In genomic region chr16:69166221-69166833, GRCh38 we compare ENCODE assay signal across 8 cellular contexts. TPM values are rescaled to one million over a fixed set of nuclear protein-coding genes. Genes with fewer than 3 reads are reported as not detected.
DNase-seq lines count a peak whose midpoint lies in the region; ATAC-seq and TF ChIP-seq lines count a peak whose summit lies in the region.

No MANE protein-coding gene starts in this region.

- WGBS in right lobe of liver (ENCODE audit: insufficient coverage, low coverage, low lambda C conversion rate, missing lambda C conversion rate) = 70% methylated on average over 3 of the region's 8 CpGs

- no peaks in the 10 kb centered on the region for H3K4me1 ChIP-seq in right lobe of liver

- H3K9me3 ChIP-seq in right lobe of liver = no peaks in the 10 kb centered on the region

- intact Hi-C loops in right lobe of liver (cut with DNase I) = no loop called here

- no peak overlapping the region for H3K4me3 ChIP-seq in GM12865 (ENCODE audit: low read depth, low read length)
- H3K4me3 ChIP-seq in right lobe of liver = no peak overlapping the region

- no peak for TF ChIP-seq POLR2A in right lobe of liver (IDR thresholded peaks at IDR 0.05)

- peaks cover 0 to 64% (median 14%) of the 10 kb centered on the region in 4 donors for H3K36me3 ChIP-seq in right lobe of liver

- no peak overlapping the region for H3K27ac ChIP-seq in right lobe of liver

- peak; percentile 35 for DNase-seq in GM12865 (ENCODE audit: low read depth)
- peak; percentile 69 to 80 for DNase-seq in activated CD4-positive, alpha-beta T cell treated with anti-CD3 and anti-CD28 coated beads, Interleukin-2, amount 50 U/mL, for 4 hours
- peak; percentile 33 for DNase-seq in dedifferentiated amniotic fluid mesenchymal stem cell (ENCODE audit: extremely low spot score)
- peak; percentile 59 to 65 for DNase-seq in stimulated activated CD4-positive, alpha-beta T cell treated with anti-CD3 and anti-CD28 coated beads, Interleukin-2, amount 100 ng/mL, for 48 hours
- DNase-seq in right lobe of liver = no peak
- DNase-seq in DMS53 treated with DMSO at 0.1 percent for 48 hours (lab: John Stamatoyannopoulos, UW; ENCODE audit: unreplicated experiment) = no peak
- no peak for DNase-seq in NCI-H748 treated with DMSO at 0.1 percent for 48 hours (lab: John Stamatoyannopoulos, UW)

- ATAC-seq in right lobe of liver (no peak), GM18868 (IDR thresholded peaks at IDR 0.05; ENCODE audit: unreplicated experiment) (no peak)

- TF ChIP-seq CTCF in GM12865 (IDR thresholded peaks at IDR 0.05; ENCODE audit: insufficient read depth, low read depth, low read length, missing control alignments) (no peak), right lobe of liver (IDR thresholded peaks at IDR 0.05) (no peak)

- H3K27me3 ChIP-seq in right lobe of liver = no peaks in the 10 kb centered on the region

RNA-seq across cellular contexts. Expression of gene SNTB2, which starts 20.6 kb away (rescaled TPM):
- total RNA-seq in right lobe of liver = 10 to 100 TPM in 4 of 6 experiments, 1 to 10 TPM in 2; 7.5 to 13.9 (median 10.6) TPM

RNA-seq across cellular contexts. Expression of gene UTP4, which starts 33.9 kb away (rescaled TPM):
- 10 to 100 TPM; 13.9 to 22.2 (median 19.6) TPM for total RNA-seq in right lobe of liver

RNA-seq across cellular contexts. Expression of gene CHTF8, which starts 33.9 kb away (rescaled TPM):
- total RNA-seq in right lobe of liver = 10 to 100 TPM; 56.6 to 78.3 (median 65.4) TPM

Comparison
In these comparisons a context has a peak if more than half of its experiments do, and no peak if none do; other contexts are left out.
1. DNase-seq: peak in GM12865 (single experiment), activated CD4-positive, alpha-beta T cell treated with anti-CD3 and anti-CD28 coated beads, Interleukin-2, amount 50 U/mL, for 4 hours (2 of 2), dedifferentiated amniotic fluid mesenchymal stem cell (single experiment) and stimulated activated CD4-positive, alpha-beta T cell treated with anti-CD3 and anti-CD28 coated beads, Interleukin-2, amount 100 ng/mL, for 48 hours (2 of 2); none in right lobe of liver (0 of 3), DMS53 treated with DMSO at 0.1 percent for 48 hours (single experiment) and NCI-H748 treated with DMSO at 0.1 percent for 48 hours (single experiment).